ENCODE assay signal across 30 cellular contexts in genomic region chr18:24200899-24201298, GRCh38.
DNase-seq lines count a peak whose midpoint lies in the region; ATAC-seq and TF ChIP-seq lines count a peak whose summit lies in the region.
"Had no signal": no experiment of that assay in that cellular context is flagged by ENCODE, and none has a peak within 500 bp of the region (broad histone marks: within the 10 kb centered on the region; RNA-seq: fewer than 3 reads in every experiment).

No MANE protein-coding gene starts in this region.

- no peaks in the 10 kb centered on the region for H3F3A ChIP-seq in smooth muscle cell (ENCODE audit: low read depth)

- H3K4me3 Mint-ChIP-seq in natural killer cell treated with Interleukin-12 subunit alpha and Interleukin-12 subunit beta and Interleukin-15 and Interleukin-18, amount 100 ng/mL, for 72 hours: no peak overlapping the region
- H3K4me3 Mint-ChIP-seq: activated CD4-positive, alpha-beta T cell treated with anti-CD3 and anti-CD28 coated beads, Interleukin-2, amount 10 ng/mL, durations not matched to agents 7 days and 5 days; activated T-cell treated with anti-CD3 and anti-CD28 coated beads, Interleukin-2, amount 50 U/mL, for 72 hours; CD14-positive monocyte; effector memory CD8-positive, alpha-beta T cell; naive B cell; T-helper 17 cell had no signal

- no peaks in the 10 kb centered on the region for H3K9me3 ChIP-seq in right atrium auricular region
- H3K9me3 ChIP-seq in osteoblast (ENCODE audit: low read depth, low read length): no peaks in the 10 kb centered on the region
- no peaks in the 10 kb centered on the region for H3K9me3 ChIP-seq in smooth muscle cell (replicated peaks; ENCODE audit: low read depth)
- H3K9me3 ChIP-seq: body of pancreas, upper lobe of right lung had no signal

- no peak overlapping the region for H3K4me2 ChIP-seq in osteoblast (ENCODE audit: insufficient read depth, low read length)
- H3K4me2 ChIP-seq in smooth muscle cell: no peak overlapping the region

- peak overlapping the region; percentile 2 to 77 for H3K27ac ChIP-seq in right atrium auricular region
- no peak overlapping the region for H3K27ac ChIP-seq in osteoblast (ENCODE audit: low read depth, low read length)
- no peak overlapping the region for H3K27ac ChIP-seq in smooth muscle cell (ENCODE audit: low read depth)
- H3K27ac ChIP-seq: 22Rv1, body of pancreas, HL-60, SK-N-MC, upper lobe of right lung, VCaP had no signal

- H3K36me3 Mint-ChIP-seq in natural killer cell treated with Interleukin-12 subunit alpha and Interleukin-12 subunit beta and Interleukin-15 and Interleukin-18, amount 100 ng/mL, for 72 hours: no peaks in the 10 kb centered on the region
- H3K36me3 Mint-ChIP-seq: naive B cell had no signal

- no peaks in the 10 kb centered on the region for H3K9me3 Mint-ChIP-seq in natural killer cell treated with Interleukin-12 subunit alpha and Interleukin-12 subunit beta and Interleukin-15 and Interleukin-18, amount 100 ng/mL, for 72 hours
- H3K9me3 Mint-ChIP-seq: activated CD4-positive, alpha-beta T cell treated with anti-CD3 and anti-CD28 coated beads, Interleukin-2, amount 10 ng/mL, durations not matched to agents 7 days and 5 days; activated T-cell treated with anti-CD3 and anti-CD28 coated beads, Interleukin-2, amount 50 U/mL, for 72 hours; CD14-positive monocyte; effector memory CD8-positive, alpha-beta T cell; naive B cell had no signal

- peak; percentile 59 for ATAC-seq in Right ventricle myocardium inferior
- ATAC-seq in GM18858 (IDR thresholded peaks at IDR 0.05; ENCODE audit: unreplicated experiment): no peak
- ATAC-seq in natural killer cell treated with Interleukin-12 subunit alpha and Interleukin-12 subunit beta and Interleukin-15 and Interleukin-18, amount 100 ng/mL, for 72 hours: no peak
- ATAC-seq: activated T-cell treated with anti-CD3 and anti-CD28 coated beads, Interleukin-2, amount 50 U/mL, for 72 hours; body of pancreas; effector memory CD8-positive, alpha-beta T cell; left colon; T-helper 17 cell; upper lobe of right lung had no signal

- no peak overlapping the region for H3K9ac ChIP-seq in smooth muscle cell (ENCODE audit: low read depth)

- H2AFZ ChIP-seq in osteoblast (ENCODE audit: low read length): no peak overlapping the region
- H2AFZ ChIP-seq in smooth muscle cell (ENCODE audit: low read depth): no peak overlapping the region

- H3K27me3 ChIP-seq in right atrium auricular region: no peaks in the 10 kb centered on the region
- no peaks in the 10 kb centered on the region for H3K27me3 ChIP-seq in osteoblast (ENCODE audit: insufficient read depth, low read length)
- H3K27me3 ChIP-seq in smooth muscle cell (ENCODE audit: low read depth): no peaks in the 10 kb centered on the region
- H3K27me3 ChIP-seq: body of pancreas, upper lobe of right lung had no signal

- no peaks in the 10 kb centered on the region for H3K4me1 Mint-ChIP-seq in natural killer cell treated with Interleukin-12 subunit alpha and Interleukin-12 subunit beta and Interleukin-15 and Interleukin-18, amount 100 ng/mL, for 72 hours (ENCODE audit: low read depth in 2 of 2)
- H3K4me1 Mint-ChIP-seq: activated CD4-positive, alpha-beta T cell treated with anti-CD3 and anti-CD28 coated beads, Interleukin-2, amount 10 ng/mL, durations not matched to agents 7 days and 5 days; naive B cell; T-helper 17 cell had no signal

- no peak overlapping the region for H3K4me3 ChIP-seq in right atrium auricular region
- H3K4me3 ChIP-seq in osteoblast (ENCODE audit: insufficient read depth, low read length): no peak overlapping the region
- no peak overlapping the region for H3K4me3 ChIP-seq in smooth muscle cell
- H3K4me3 ChIP-seq: body of pancreas, SK-N-MC, upper lobe of right lung had no signal

- H3K36me3 ChIP-seq in right atrium auricular region: no peaks in the 10 kb centered on the region
- no peaks in the 10 kb centered on the region for H3K36me3 ChIP-seq in osteoblast (ENCODE audit: insufficient read depth, low read length)
- H3K36me3 ChIP-seq in smooth muscle cell (ENCODE audit: low read depth): no peaks in the 10 kb centered on the region
- H3K36me3 ChIP-seq: upper lobe of right lung had no signal

- DNase-seq in Right ventricle myocardium inferior (ENCODE audit: missing footprints) (no peak), cardiac septum (ENCODE audit: low spot score) (no peak), right atrium auricular region (ENCODE audit: low spot score) (no peak), osteoblast (ENCODE audit: insufficient read length, low spot score, missing footprints) (peak; percentile 71), NCI-H2171 (lab: John Stamatoyannopoulos, UW) (no peak), smooth muscle cell (lab: John Stamatoyannopoulos, UW; ENCODE audit: unreplicated experiment) (no peak)
- DNase-seq in natural killer cell treated with Interleukin-12 subunit alpha and Interleukin-12 subunit beta and Interleukin-15 and Interleukin-18, amount 100 ng/mL, for 72 hours (ENCODE audit: low spot score): no peak
- DNase-seq: activated CD4-positive, alpha-beta T cell treated with anti-CD3 and anti-CD28 coated beads, Interleukin-2, amount 10 ng/mL, durations not matched to agents 7 days and 5 days; activated naive CD4-positive, alpha-beta T cell treated with Interleukin-2 at 50 U/mL for 16 hours; activated T-cell treated with anti-CD3 and anti-CD28 coated beads, Interleukin-2, amount 50 U/mL, for 72 hours; body of pancreas; effector memory CD8-positive, alpha-beta T cell; erythroblast; Karpas-422; left colon; mesendoderm; naive B cell; NCI-H1436 treated with DMSO at 0.1 percent for 48 hours; NCI-H446; RPMI8226; stimulated activated CD4-positive, alpha-beta T cell treated with anti-CD3 and anti-CD28 coated beads, Interleukin-12 subunit alpha, Interleukin-12 subunit beta, amount 100 ng/mL, for 4 hours; stimulated activated CD4-positive, alpha-beta T cell treated with anti-CD3 and anti-CD28 coated beads, Interleukin-4, amount 100 ng/mL, for 1 hour; T-helper 17 cell; upper lobe of right lung had no signal

- no peak overlapping the region for H3K27ac Mint-ChIP-seq in natural killer cell treated with Interleukin-12 subunit alpha and Interleukin-12 subunit beta and Interleukin-15 and Interleukin-18, amount 100 ng/mL, for 72 hours
- H3K27ac Mint-ChIP-seq: activated CD4-positive, alpha-beta T cell treated with anti-CD3 and anti-CD28 coated beads, Interleukin-2, amount 10 ng/mL, durations not matched to agents 7 days and 5 days; activated T-cell treated with anti-CD3 and anti-CD28 coated beads, Interleukin-2, amount 50 U/mL, for 72 hours; effector memory CD8-positive, alpha-beta T cell; T-helper 17 cell had no signal

- H3K4me1 ChIP-seq in right atrium auricular region: peaks cover 0 to 30% of the 10 kb centered on the region in 2 donors
- no peaks in the 10 kb centered on the region for H3K4me1 ChIP-seq in osteoblast (ENCODE audit: insufficient read depth, low read length)
- H3K4me1 ChIP-seq in smooth muscle cell (ENCODE audit: low read depth): no peaks in the 10 kb centered on the region
- H3K4me1 ChIP-seq: upper lobe of right lung had no signal

- H3K27me3 Mint-ChIP-seq in natural killer cell treated with Interleukin-12 subunit alpha and Interleukin-12 subunit beta and Interleukin-15 and Interleukin-18, amount 100 ng/mL, for 72 hours: peaks cover 13 to 23% of the 10 kb centered on the region in 2 donors
- H3K27me3 Mint-ChIP-seq: naive B cell, T-helper 17 cell had no signal

- WGBS in smooth muscle cell (ENCODE audit: low lambda C conversion rate): 91% methylated on average over 6 of the region's 6 CpGs

- H3K79me2 ChIP-seq in osteoblast (ENCODE audit: insufficient read depth, low read length): no peaks in the 10 kb centered on the region
- H3K79me2 ChIP-seq in smooth muscle cell (ENCODE audit: low read depth): no peaks in the 10 kb centered on the region

- intact Hi-C loops in Right ventricle myocardium inferior (cut with DNase I): no loop called here
- intact Hi-C loops in cardiac septum (cut with DNase I): no loop called here

- no peak for TF ChIP-seq CTCF in right atrium auricular region (IDR thresholded peaks at IDR 0.05)
- TF ChIP-seq CTCF in osteoblast (IDR thresholded peaks at IDR 0.05; ENCODE audit: extremely low read depth, low read depth, low read length): no peak
- no peak for TF ChIP-seq CTCF in smooth muscle cell (IDR thresholded peaks at IDR 0.05; ENCODE audit: borderline replicate concordance, insufficient read depth, poor library complexity, severe bottlenecking)

- H4K20me1 ChIP-seq in osteoblast (ENCODE audit: insufficient read depth, low read length) (no peaks in the 10 kb centered on the region), smooth muscle cell (ENCODE audit: low read depth) (no peaks in the 10 kb centered on the region)

Comparison
In these comparisons a context has a peak if more than half of its experiments do, and no peak if none do; other contexts are left out.
1. H3K27ac ChIP-seq: peak in right atrium auricular region (2 of 2); none in osteoblast (single experiment) and smooth muscle cell (single experiment).